12 cellular contexts compared by ENCODE assay signal in genomic region chr2:86393521-86394490, GRCh38. TPM values are rescaled to one million over a fixed set of nuclear protein-coding genes. Genes with fewer than 3 reads are reported as not detected.
A peak's percentile ranks its signal among the peaks of the same experiment; 100 is the strongest.
DNase-seq lines count a peak whose midpoint lies in the region; ATAC-seq and TF ChIP-seq lines count a peak whose summit lies in the region.
"Had no signal": no experiment of that assay in that cellular context is flagged by ENCODE, and none has a peak within 500 bp of the region (broad histone marks: within the 10 kb centered on the region; RNA-seq: fewer than 3 reads in every experiment).

No MANE protein-coding gene starts in this region.

- H2AK5ac ChIP-seq in mesenchymal stem cell (ENCODE audit: low read length, severe bottlenecking), result no peak overlapping the region

- H3K9ac ChIP-seq in mesenchymal stem cell (ENCODE audit: low read length), result no peak overlapping the region

- no peak overlapping the region for H4K91ac ChIP-seq in mesenchymal stem cell (ENCODE audit: low read length)

- H3K79me1 ChIP-seq in mesenchymal stem cell (replicated peaks; ENCODE audit: low read length, poor library complexity, severe bottlenecking), result no peaks in the 10 kb centered on the region

- TF ChIP-seq CTCF in WERI-Rb-1 (IDR thresholded peaks at IDR 0.05; ENCODE audit: low read depth, low read length) (no peak), vagina (IDR thresholded peaks at IDR 0.05) (no peak)

- H3K27me3 ChIP-seq in WERI-Rb-1 (ENCODE audit: insufficient read depth, low read depth, severe bottlenecking), result no peaks in the 10 kb centered on the region
- no peaks in the 10 kb centered on the region for H3K27me3 ChIP-seq in right cardiac atrium (ENCODE audit: control insufficient read depth, insufficient read depth)
- H3K27me3 ChIP-seq in vagina, result no peaks in the 10 kb centered on the region
- peaks cover 0 to 13% of the 10 kb centered on the region in 2 experiments for H3K27me3 ChIP-seq in mesenchymal stem cell (ENCODE audit: control insufficient read depth in 1 of 2, insufficient read depth in 1 of 2, low read length in 2 of 2)

- H3K4ac ChIP-seq in mesenchymal stem cell (ENCODE audit: low read depth in 1 of 2, low read length in 2 of 2), result no peak overlapping the region

- peak; percentile 87 for DNase-seq in A172 (ENCODE audit: low spot score)
- DNase-seq in HCEC 1CT, result peak; percentile 23
- DNase-seq in WERI-Rb-1, result peak; percentile 71
- DNase-seq in right cardiac atrium, result peak in 1 of 3 donors; percentile 62
- no peak for DNase-seq in vagina (ENCODE audit: extremely low spot score in 2 of 2)
- DNase-seq in activated effector memory CD4-positive, alpha-beta T cell treated with anti-CD3 and anti-CD28 coated beads, Interleukin-2, amount 50 U/mL, for 16 hours, result no peak
- no peak for DNase-seq in NCI-H146 (lab: John Stamatoyannopoulos, UW)
- no peak for DNase-seq in mesenchymal stem cell
- DNase-seq: CD4-positive, alpha-beta memory T cell; effector memory CD4-positive, alpha-beta T cell had no signal

- no peak overlapping the region for H4K8ac ChIP-seq in mesenchymal stem cell (ENCODE audit: low read length)

- peak overlapping the region; percentile 11; the same call in 1 of the 2 replicates for H3K27ac ChIP-seq in WERI-Rb-1
- H3K27ac ChIP-seq in right cardiac atrium (ENCODE audit: low read length), result peak overlapping the region; percentile 95
- H3K27ac ChIP-seq in vagina, result no peak overlapping the region
- H3K27ac ChIP-seq in mesenchymal stem cell (ENCODE audit: low read length, poor library complexity, severe bottlenecking), result no peak overlapping the region

- H2BK15ac ChIP-seq in mesenchymal stem cell (ENCODE audit: low read depth, poor library complexity, severe bottlenecking), result no peak overlapping the region

- 31% methylated on average over 1 of the region's 1 CpG for WGBS in right cardiac atrium
- 90% methylated on average over 1 of the region's 1 CpG for WGBS in mesenchymal stem cell

- H3K4me3 ChIP-seq in WERI-Rb-1 (ENCODE audit: low read depth, low read length) (no peak overlapping the region), right cardiac atrium (ENCODE audit: low read length) (no peak overlapping the region), vagina (no peak overlapping the region), mesenchymal stem cell (ENCODE audit: insufficient read depth in 1 of 2, low read depth in 1 of 2, low read length in 2 of 2) (no peak overlapping the region)

- H2AFZ ChIP-seq in mesenchymal stem cell (ENCODE audit: low read depth, low read length), result no peak overlapping the region

- TF ChIP-seq POLR2A in vagina (IDR thresholded peaks at IDR 0.05), result no peak

- H2BK120ac ChIP-seq in mesenchymal stem cell (ENCODE audit: low read depth, low read length), result no peak overlapping the region

- H3K14ac ChIP-seq in mesenchymal stem cell (ENCODE audit: low read length in 2 of 2), result no peak overlapping the region

- no peak overlapping the region for H3K23ac ChIP-seq in mesenchymal stem cell (ENCODE audit: low read length in 2 of 2)

- intact Hi-C loops in right cardiac atrium (cut with DNase I) (no loop called here), vagina (cut with DNase I) (no loop called here)

- H3K36me3 ChIP-seq in WERI-Rb-1 (no peaks in the 10 kb centered on the region), vagina (no peaks in the 10 kb centered on the region), mesenchymal stem cell (ENCODE audit: control insufficient read depth in 1 of 2, insufficient read depth in 2 of 2, low read depth in 1 of 2, low read length in 2 of 2) (no peaks in the 10 kb centered on the region)

- H3K18ac ChIP-seq in mesenchymal stem cell (ENCODE audit: low read depth in 1 of 2, low read length in 2 of 2), result no peak overlapping the region

- no peak overlapping the region for H2BK12ac ChIP-seq in mesenchymal stem cell (ENCODE audit: low read length in 2 of 2)

- ATAC-seq in right cardiac atrium, result peak; percentile 80 to 91

- H3K9me3 ChIP-seq in WERI-Rb-1 (ENCODE audit: severe bottlenecking) (no peaks in the 10 kb centered on the region), right cardiac atrium (ENCODE audit: control insufficient read depth, low read length) (no peaks in the 10 kb centered on the region), vagina (no peaks in the 10 kb centered on the region), mesenchymal stem cell (ENCODE audit: control insufficient read depth, low read length) (no peaks in the 10 kb centered on the region)

- no peak overlapping the region for H2BK5ac ChIP-seq in mesenchymal stem cell (ENCODE audit: low read depth, low read length, poor library complexity, severe bottlenecking)

- H3K4me1 ChIP-seq in right cardiac atrium (ENCODE audit: control insufficient read depth, insufficient read depth, low read length) (no peaks in the 10 kb centered on the region), vagina (no peaks in the 10 kb centered on the region), mesenchymal stem cell (ENCODE audit: control insufficient read depth, insufficient read depth, low read depth, low read length) (peaks cover 1% of the 10 kb centered on the region)

- no peak overlapping the region for H3K4me2 ChIP-seq in mesenchymal stem cell (ENCODE audit: low read length, poor library complexity, severe bottlenecking)

RNA-seq across cellular contexts. Expression of gene KDM3A, which starts 47.4 kb away (rescaled TPM):
- total RNA-seq in A172 (2014; rRNA removed; shearing (Covaris generic)), result 9.8 and 11.9 TPM in 2 replicates
- 10 to 100 TPM; 41.3 to 54.3 (median 47.1) TPM for total RNA-seq in right cardiac atrium
- polyA plus RNA-seq in right cardiac atrium, result 21.0 TPM
- 38.3 TPM for total RNA-seq in vagina
- polyA plus RNA-seq in mesenchymal stem cell (2013, experiment 1 of 2), result 14.3 TPM
- polyA plus RNA-seq in mesenchymal stem cell (2013, experiment 2 of 2), result 14.2 TPM

RNA-seq across cellular contexts. Expression of gene REEP1, which starts 56.4 kb away (rescaled TPM):
- total RNA-seq in A172 (2014; rRNA removed; shearing (Covaris generic)), result 7.8 and 10.3 TPM in 2 replicates
- total RNA-seq in right cardiac atrium (10 to 100 TPM; 22.5 to 34.4 (median 26.7) TPM), vagina (13.5 TPM)
- 16.5 TPM for polyA plus RNA-seq in right cardiac atrium
- 0.22 TPM for polyA plus RNA-seq in mesenchymal stem cell (2013, experiment 1 of 2)
- polyA plus RNA-seq in mesenchymal stem cell (2013, experiment 2 of 2), result 0.12 TPM
- total RNA-seq: natural killer cell treated with Interleukin-12 subunit alpha and Interleukin-12 subunit beta and Interleukin-15 and Interleukin-18, amount 100 ng/mL, for 72 hours had no signal
- polyA plus RNA-seq: CD4-positive, alpha-beta memory T cell; IgD-negative memory B cell had no signal

Comparison
In these comparisons a context has a peak if more than half of its experiments do, and no peak if none do; other contexts are left out.
1. DNase-seq: peak in A172 (single experiment), HCEC 1CT (single experiment) and WERI-Rb-1 (single experiment); none in vagina (0 of 2), activated effector memory CD4-positive, alpha-beta T cell treated with anti-CD3 and anti-CD28 coated beads, Interleukin-2, amount 50 U/mL, for 16 hours (single experiment), NCI-H146 (single experiment) and mesenchymal stem cell (single experiment).
2. H3K27ac ChIP-seq: peak in WERI-Rb-1 (single experiment) and right cardiac atrium (single experiment); none in vagina (single experiment) and mesenchymal stem cell (single experiment).